7 cellular contexts compared by ENCODE assay signal in the genomic region with DNA sequence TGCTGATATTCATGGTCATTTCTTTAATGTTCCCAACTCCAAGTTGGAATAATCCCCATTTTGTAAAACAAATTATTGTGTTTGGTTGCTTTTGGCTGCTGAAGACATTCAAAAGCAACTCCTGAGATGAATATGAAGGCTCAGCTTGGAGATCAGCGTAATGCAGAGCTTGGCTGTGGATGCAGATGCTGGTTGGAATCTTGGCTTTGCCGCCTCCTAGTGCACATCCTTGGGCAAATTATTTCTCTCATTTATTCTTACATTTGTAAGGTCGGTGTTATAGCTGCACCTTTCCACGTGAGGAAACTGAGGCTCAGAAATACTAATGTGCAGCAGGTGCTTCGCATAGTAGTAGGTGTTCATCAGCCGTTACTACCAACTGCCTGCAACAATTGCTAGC.
DNase-seq lines count a peak whose midpoint lies in the region; ATAC-seq, FAIRE-seq and TF ChIP-seq lines count a peak whose summit lies in the region.
"Not testable (repeated sequence)": the region's sequence is repeated elsewhere in the genome, so short reads cannot be mapped to it uniquely, and the experiment has no call there.

No MANE protein-coding gene starts in this region.

- not testable (repeated sequence) for H3K9me3 ChIP-seq in Panc1 (ENCODE audit: control insufficient read depth, insufficient read depth, low read depth, low read length)

- POLR2A ChIA-PET in Panc1 (lab: Charles Lee) = not testable (repeated sequence)

- peaks cover 22% of the 10 kb centered on the region for H3K9me3 Mint-ChIP-seq in nephron progenitor cell

- 0 out of 2 replicates have a peak, but pooled peaks have one; percentile 68 for ATAC-seq in Panc1

- H3K36me3 Mint-ChIP-seq in nephron progenitor cell (ENCODE audit: low read depth) = not testable (repeated sequence)

- H3K4me1 Mint-ChIP-seq in nephron progenitor cell = not testable (repeated sequence)

- intact Hi-C loops in Panc1 (cut with micrococcal nuclease; ENCODE audit: unreplicated experiment); head of caudate nucleus (cut with DNase I): not testable (repeated sequence)

- DNase-seq in DMS53 treated with DMSO at 0.1 percent for 48 hours (lab: John Stamatoyannopoulos, UW; ENCODE audit: unreplicated experiment) (peak; percentile 3), NCI-H345 (lab: John Stamatoyannopoulos, UW) (peak; percentile 12), head of caudate nucleus (peak in 34 of 42 donors; percentile 3 to 61 (median 19))
- peak; percentile 0 for DNase-seq in Jurkat, Clone E6-1 (ENCODE audit: low read depth, low spot score)
- DNase-seq in Panc1 (ENCODE audit: low read depth, low spot score); bronchial epithelial cell (ENCODE audit: low read depth); nephron progenitor cell: not testable (repeated sequence)

- peaks cover 79% of the 10 kb centered on the region for H3K27me3 Mint-ChIP-seq in nephron progenitor cell (ENCODE audit: low read depth, poor library complexity)

- not testable (repeated sequence) for H3K4me3 ChIP-seq in Jurkat, Clone E6-1 (ENCODE audit: low read length); Panc1 (ENCODE audit: low read depth in 2 of 2, low read length in 2 of 2); bronchial epithelial cell (ENCODE audit: low read depth, low read length)

- peak; percentile 41 for TF ChIP-seq CTCF in Panc1 (IDR thresholded peaks at IDR 0.05)
- TF ChIP-seq CTCF in bronchial epithelial cell (IDR thresholded peaks at IDR 0.05; ENCODE audit: insufficient read depth, low read length, severe bottlenecking); nephron progenitor cell (IDR thresholded peaks at IDR 0.05): not testable (repeated sequence)

- H3K27ac Mint-ChIP-seq in nephron progenitor cell = not testable (repeated sequence)

- H3K27ac ChIP-seq in Panc1 (ENCODE audit: low read length) = not testable (repeated sequence)

- H3K27me3 ChIP-seq in Panc1 (ENCODE audit: control insufficient read depth, insufficient read depth, low read length); bronchial epithelial cell (ENCODE audit: control insufficient read depth, insufficient read depth, low read length): not testable (repeated sequence)

- peak; percentile 80 for FAIRE-seq in bronchial epithelial cell (lab: Jason Lieb, UNC)

- H3K36me3 ChIP-seq in Panc1 (ENCODE audit: control insufficient read depth, insufficient read depth, low read length); bronchial epithelial cell (ENCODE audit: control insufficient read depth, insufficient read depth, low read length): not testable (repeated sequence)

- not testable (repeated sequence) for BruUV-seq in Panc1 (replicated peaks; lab: Mats Ljungman, UMichigan)

- H3K4me3 Mint-ChIP-seq in nephron progenitor cell = peak overlapping the region; percentile 70

- CTCF ChIA-PET in Panc1 (lab: Charles Lee) = not testable (repeated sequence)

- H3K4me1 ChIP-seq in Panc1 (ENCODE audit: control insufficient read depth, insufficient read depth, low read length) = not testable (repeated sequence)

- in situ Hi-C loops in Panc1 (cut with HindIII; ENCODE audit: low pct_unique_long_range_greater_than_20kb, low sequenced_read_pairs) = not testable (repeated sequence)
